35 cellular contexts compared by ENCODE assay signal in genomic region chr7:85950418-85950817, GRCh38.
DNase-seq lines count a peak whose midpoint lies in the region; ATAC-seq, FAIRE-seq and TF ChIP-seq lines count a peak whose summit lies in the region.
"Had no signal": no experiment of that assay in that cellular context is flagged by ENCODE, and none has a peak within 500 bp of the region (broad histone marks: within the 10 kb centered on the region; RNA-seq: fewer than 3 reads in every experiment).

No MANE protein-coding gene starts in this region.

- intact Hi-C loops in HepG2 (cut with micrococcal nuclease; ENCODE audit: unreplicated experiment), result no loop called here
- intact Hi-C loops in right lobe of liver (cut with DNase I), result no loop called here
- intact Hi-C loops in uterus (cut with DNase I; ENCODE audit: low total_unique reads), result no loop called here

- POLR2A ChIA-PET in HepG2 (lab: Yijun Ruan, JAX), result no interaction called here

- H3K9me3 Mint-ChIP-seq in endodermal cell (peaks cover 10% of the 10 kb centered on the region), glutamatergic neuron (ENCODE audit: unreplicated experiment) (no peaks in the 10 kb centered on the region)

- no peak for TF ChIP-seq RAD21 in HepG2 (CRISPR knock-in tag; IDR thresholded peaks at IDR 0.05)

- H3K4me3 Mint-ChIP-seq in endodermal cell (no peak overlapping the region), glutamatergic neuron (ENCODE audit: unreplicated experiment) (no peak overlapping the region)
- H3K4me3 Mint-ChIP-seq: B cell; CD14-positive monocyte; CD4-positive, alpha-beta memory T cell; CD4-positive, alpha-beta T cell; CD4-positive, CD25-positive, alpha-beta regulatory T cell; CD8-positive, alpha-beta memory T cell; CD8-positive, alpha-beta T cell had no signal

- H3K27ac Mint-ChIP-seq in endodermal cell (peak overlapping the region; percentile 38), glutamatergic neuron (ENCODE audit: unreplicated experiment) (peak overlapping the region; percentile 28)
- H3K27ac Mint-ChIP-seq: B cell; CD14-positive monocyte; CD4-positive, alpha-beta memory T cell; CD4-positive, alpha-beta T cell; CD4-positive, CD25-positive, alpha-beta regulatory T cell; CD8-positive, alpha-beta memory T cell; CD8-positive, alpha-beta T cell had no signal

- WGBS in HepG2 (ENCODE audit: low lambda C conversion rate), result 0% methylated on average over 2 of the region's 3 CpGs
- WGBS in right lobe of liver (ENCODE audit: insufficient coverage, low coverage, low lambda C conversion rate, missing lambda C conversion rate), result 75% methylated on average over 2 of the region's 3 CpGs
- WGBS in endodermal cell (ENCODE audit: insufficient coverage in 1 of 2, insufficient read length in 1 of 2), 2 experiments, result 88% methylated on average over 1 of the region's 3 CpGs; no CpG with 5 or more reads in 1 of the 2 experiments

- ATAC-seq in HepG2 (peak; percentile 88), right lobe of liver (no peak)
- ATAC-seq: A549; CD8-positive, alpha-beta T cell had no signal

- H3K4me1 Mint-ChIP-seq in endodermal cell, result no peaks in the 10 kb centered on the region
- H3K4me1 Mint-ChIP-seq in glutamatergic neuron (ENCODE audit: low read depth, unreplicated experiment), result no peaks in the 10 kb centered on the region
- H3K4me1 Mint-ChIP-seq: B cell; CD14-positive monocyte; CD4-positive, alpha-beta memory T cell; CD4-positive, CD25-positive, alpha-beta regulatory T cell; CD8-positive, alpha-beta memory T cell had no signal

- H3K4me1 ChIP-seq in HepG2 (ENCODE audit: insufficient read depth, low read length), result peaks cover 11% of the 10 kb centered on the region; the same call in 1 of the 2 replicates
- no peaks in the 10 kb centered on the region for H3K4me1 ChIP-seq in right lobe of liver
- H3K4me1 ChIP-seq in endodermal cell (ENCODE audit: control insufficient read depth, insufficient read depth, low read length), result no peaks in the 10 kb centered on the region
- no peaks in the 10 kb centered on the region for H3K4me1 ChIP-seq in uterus
- H3K4me1 ChIP-seq: A549; BE2C; BLaER1; BLaER1 treated with 17β-estradiol and CSF1 and Interleukin-3, amounts not matched to agents 10 nM and 100 nM; Caco-2 had no signal

- H3K36me3 ChIP-seq in HepG2 (replicated peaks in 1 of 2; ENCODE audit: control insufficient read depth in 1 of 2, insufficient read depth in 2 of 2, low read length in 2 of 2), result no peaks in the 10 kb centered on the region
- H3K36me3 ChIP-seq in right lobe of liver, result no peaks in the 10 kb centered on the region
- H3K36me3 ChIP-seq in endodermal cell (ENCODE audit: control insufficient read depth, insufficient read depth, low read length), result no peaks in the 10 kb centered on the region
- no peaks in the 10 kb centered on the region for H3K36me3 ChIP-seq in uterus
- H3K36me3 ChIP-seq: BE2C; BLaER1; BLaER1 treated with 17β-estradiol and CSF1 and Interleukin-3, amounts not matched to agents 10 nM and 100 nM had no signal

- no peak for FAIRE-seq in HepG2 (lab: Jason Lieb, UNC)
- FAIRE-seq: A204.1, A549, D721Med had no signal

- no peaks in the 10 kb centered on the region for H3K36me3 Mint-ChIP-seq in endodermal cell (ENCODE audit: low read depth)
- peaks cover 14% of the 10 kb centered on the region for H3K36me3 Mint-ChIP-seq in glutamatergic neuron (ENCODE audit: unreplicated experiment)
- H3K36me3 Mint-ChIP-seq: CD14-positive monocyte; CD4-positive, alpha-beta memory T cell; CD4-positive, CD25-positive, alpha-beta regulatory T cell; CD8-positive, alpha-beta T cell had no signal

- peak overlapping the region; percentile 53; the same call in 1 of the 2 replicates for H3K4me2 ChIP-seq in HepG2 (ENCODE audit: low read depth, low read length)
- H3K4me2 ChIP-seq: A549; BLaER1; BLaER1 treated with 17β-estradiol and CSF1 and Interleukin-3, amounts not matched to agents 10 nM and 100 nM had no signal

- H3K27me3 ChIP-seq in HepG2 (ENCODE audit: control insufficient read depth in 1 of 2, insufficient read depth in 2 of 2, low read length in 2 of 2), result no peaks in the 10 kb centered on the region
- H3K27me3 ChIP-seq in right lobe of liver, result no peaks in the 10 kb centered on the region
- H3K27me3 ChIP-seq in endodermal cell (ENCODE audit: control insufficient read depth, insufficient read depth, low read length, poor library complexity, severe bottlenecking), result no peaks in the 10 kb centered on the region
- no peaks in the 10 kb centered on the region for H3K27me3 ChIP-seq in uterus
- H3K27me3 ChIP-seq: BE2C; BLaER1; BLaER1 treated with 17β-estradiol and CSF1 and Interleukin-3, amounts not matched to agents 10 nM and 100 nM had no signal

- CTCF ChIA-PET in HepG2 (lab: Yijun Ruan, JAX; ENCODE audit: low intra/inter-chr PET ratio, low total read pairs), result no interaction called here

- no peak for TF ChIP-seq EP300 in HepG2 (IDR thresholded peaks at IDR 0.05; ENCODE audit: low read depth in 2 of 2, low read length in 2 of 2)
- no peak for TF ChIP-seq EP300 in HepG2 (CRISPR knock-in tag; IDR thresholded peaks at IDR 0.05; ENCODE audit: borderline replicate concordance)

- no TSS peak for BruUV-seq in HepG2 (replicated peaks; lab: Mats Ljungman, UMichigan)

- no peak overlapping the region for H2AFZ ChIP-seq in HepG2 (ENCODE audit: low read length)

- H3K9me3 ChIP-seq in HepG2 (ENCODE audit: low read length) (no peaks in the 10 kb centered on the region), right lobe of liver (peaks cover 0 to 3% (median 0%) of the 10 kb centered on the region in 4 donors), endodermal cell (ENCODE audit: control insufficient read depth, low read length) (peaks cover 5% of the 10 kb centered on the region), uterus (no peaks in the 10 kb centered on the region)
- H3K9me3 ChIP-seq: A549, BE2C had no signal

- H3K4me3 ChIP-seq in HepG2 (replicated peaks in 1 of 3; ENCODE audit: insufficient read depth in 1 of 3, low read depth in 2 of 3, low read length in 3 of 3) (no peak overlapping the region), right lobe of liver (no peak overlapping the region), endodermal cell (ENCODE audit: low read length) (no peak overlapping the region), uterus (no peak overlapping the region)
- H3K4me3 ChIP-seq: A549; BLaER1; BLaER1 treated with 17β-estradiol and CSF1 and Interleukin-3, amounts not matched to agents 10 nM and 100 nM had no signal

- no peak for TF ChIP-seq POLR2A in HepG2 (IDR thresholded peaks at IDR 0.05; ENCODE audit: insufficient read depth in 1 of 2, low read depth in 2 of 2, low read length in 2 of 2)
- no peak for TF ChIP-seq POLR2A in right lobe of liver (IDR thresholded peaks at IDR 0.05)
- no peak for TF ChIP-seq POLR2A in uterus (IDR thresholded peaks at IDR 0.05)

- H4K20me1 ChIP-seq in HepG2 (ENCODE audit: insufficient read depth, low read length), result no peaks in the 10 kb centered on the region
- H4K20me1 ChIP-seq: BLaER1; BLaER1 treated with 17β-estradiol and CSF1 and Interleukin-3, amounts not matched to agents 10 nM and 100 nM had no signal

- in situ Hi-C loops in HepG2 (cut with HindIII; ENCODE audit: extremely low pct_ligation_motif_present, low pct_unique_long_range_greater_than_20kb), result no loop called here

- H3K27ac ChIP-seq in HepG2 (ENCODE audit: extremely low read length, insufficient read depth, low read length), result no peak overlapping the region
- no peak overlapping the region for H3K27ac ChIP-seq in right lobe of liver
- no peak overlapping the region for H3K27ac ChIP-seq in endodermal cell (ENCODE audit: low read depth, low read length)
- H3K27ac ChIP-seq in uterus, result no peak overlapping the region
- H3K27ac ChIP-seq: 22Rv1; A549; BLaER1; BLaER1 treated with 17β-estradiol and CSF1 and Interleukin-3, amounts not matched to agents 10 nM and 100 nM; C4-2B had no signal

- DNase-seq in HepG2 (ENCODE audit: low spot score) (peak; percentile 19), right lobe of liver (no peak), endodermal cell (no peak), glutamatergic neuron (no peak), uterus (no peak), NCI-H345 treated with DMSO at 0.1 percent for 48 hours (lab: John Stamatoyannopoulos, UW; ENCODE audit: unreplicated experiment) (no peak)
- DNase-seq: 8988T; ACHN; AML-193; BE2C; C1 segment of cervical spinal cord; Caco-2; Calu3; CD4-positive, alpha-beta memory T cell; CD4-positive, alpha-beta T cell; CD4-positive, CD25-positive, alpha-beta regulatory T cell; CD8-positive, alpha-beta memory T cell; CD8-positive, alpha-beta T cell; COR-L47; DMS 273 treated with DMSO at 0.1 percent for 48 hours; DMS153; DMS53; DMS79; DMS79 treated with DMSO at 0.1 percent for 48 hours; DND-41; EL had no signal

- H3K9ac ChIP-seq in HepG2 (ENCODE audit: insufficient read depth, low read depth, low read length) (no peak overlapping the region), endodermal cell (ENCODE audit: extremely low read depth, low read length, poor library complexity, severe bottlenecking) (no peak overlapping the region)
- H3K9ac ChIP-seq: BLaER1; BLaER1 treated with 17β-estradiol and CSF1 and Interleukin-3, amounts not matched to agents 10 nM and 100 nM had no signal

- H3K79me2 ChIP-seq in HepG2 (ENCODE audit: insufficient read depth, low read length), result no peaks in the 10 kb centered on the region

- TF ChIP-seq CTCF in HepG2 (CRISPR knock-in tag; IDR thresholded peaks at IDR 0.05), result no peak
- TF ChIP-seq CTCF in right lobe of liver (IDR thresholded peaks at IDR 0.05), result no peak
- TF ChIP-seq CTCF in endodermal cell (conservative IDR thresholded peaks at IDR 0.05), result no peak
- no peak for TF ChIP-seq CTCF in glutamatergic neuron (IDR thresholded peaks at IDR 0.05; ENCODE audit: partially characterized antibody, unreplicated experiment)
- TF ChIP-seq CTCF in uterus (IDR thresholded peaks at IDR 0.05), result no peak

- H3K27me3 Mint-ChIP-seq in endodermal cell (ENCODE audit: insufficient read depth), result no peaks in the 10 kb centered on the region
- H3K27me3 Mint-ChIP-seq in glutamatergic neuron (ENCODE audit: unreplicated experiment), result no peaks in the 10 kb centered on the region
- H3K27me3 Mint-ChIP-seq: B cell; CD4-positive, alpha-beta memory T cell; CD4-positive, alpha-beta T cell; CD4-positive, CD25-positive, alpha-beta regulatory T cell; CD8-positive, alpha-beta memory T cell had no signal
